31 cellular contexts compared by ENCODE assay signal in genomic region chr1:153155542-153155941, GRCh38. TPM values are rescaled to one million over a fixed set of nuclear protein-coding genes. Genes with fewer than 3 reads are reported as not detected.
DNase-seq lines count a peak whose midpoint lies in the region; ATAC-seq, FAIRE-seq and TF ChIP-seq lines count a peak whose summit lies in the region.
"Had no signal": no experiment of that assay in that cellular context is flagged by ENCODE, and none has a peak within 500 bp of the region (broad histone marks: within the 10 kb centered on the region; RNA-seq: fewer than 3 reads in every experiment).

No MANE protein-coding gene starts in this region.

- H3K79me2 ChIP-seq in GM23338 (replicated peaks; ENCODE audit: insufficient read depth) (no peaks in the 10 kb centered on the region), K562 (ENCODE audit: control insufficient read depth, insufficient read depth, low read length) (no peaks in the 10 kb centered on the region)

- TF ChIP-seq CTCF in A549 (IDR thresholded peaks at IDR 0.05): no peak
- TF ChIP-seq CTCF in GM23338 (conservative IDR thresholded peaks at IDR 0.05; ENCODE audit: low read depth in 2 of 2): no peak
- TF ChIP-seq CTCF in K562 (IDR thresholded peaks at IDR 0.05 in 2 of 3, conservative IDR thresholded peaks at IDR 0.05 in 1 of 3; ENCODE audit: insufficient read depth in 2 of 3, low read depth in 1 of 3, low read length in 3 of 3): no peak
- no peak for TF ChIP-seq CTCF in type B pancreatic cell (conservative IDR thresholded peaks at IDR 0.05)
- no peak for TF ChIP-seq CTCF in A673 (conservative IDR thresholded peaks at IDR 0.05; ENCODE audit: low read depth, low read length)
- no peak for TF ChIP-seq CTCF in ovary (IDR thresholded peaks at IDR 0.05)

- no peak for ATAC-seq in A549
- ATAC-seq in GM23338: no peak
- no peak for ATAC-seq in K562
- ATAC-seq: GM12878 had no signal

- in situ Hi-C loops in K562 (cut with MboI): no loop called here

- no peaks in the 10 kb centered on the region; the same call in 2 of the 3 replicates for H3K9me3 ChIP-seq in A549
- H3K9me3 ChIP-seq in K562 (replicated peaks; ENCODE audit: control insufficient read depth, insufficient read depth, low read depth, low read length): no peaks in the 10 kb centered on the region; the same call in 1 of the 2 replicates
- peaks cover 4% of the 10 kb centered on the region for H3K9me3 ChIP-seq in A673 (ENCODE audit: low read depth, low read length, poor library complexity, severe bottlenecking)
- no peaks in the 10 kb centered on the region for H3K9me3 ChIP-seq in ovary
- H3K9me3 ChIP-seq: BE2C had no signal

- H3K4me1 ChIP-seq in A549 (no peaks in the 10 kb centered on the region), GM23338 (ENCODE audit: insufficient read depth) (no peaks in the 10 kb centered on the region), K562 (replicated peaks in 1 of 2; ENCODE audit: control insufficient read depth in 2 of 2, insufficient read depth in 2 of 2, low read length in 2 of 2) (no peaks in the 10 kb centered on the region), A673 (ENCODE audit: insufficient read depth, low read length, poor library complexity, severe bottlenecking) (no peaks in the 10 kb centered on the region), ovary (ENCODE audit: insufficient read depth) (no peaks in the 10 kb centered on the region)
- H3K4me1 ChIP-seq: BE2C, BLaER1 had no signal

- H3K4me3 ChIP-seq in A549 (no peak overlapping the region), GM23338 (no peak overlapping the region), K562 (no peak overlapping the region), A673 (ENCODE audit: low read depth, low read length, poor library complexity, severe bottlenecking) (no peak overlapping the region), ovary (no peak overlapping the region)
- H3K4me3 ChIP-seq: BLaER1, GM12878 had no signal

- H3K9me1 ChIP-seq in K562 (ENCODE audit: control insufficient read depth, insufficient read depth, low read length): no peaks in the 10 kb centered on the region

- 0 out of 2 replicates have a peak, but pooled peaks cover 4% of the 10 kb centered on the region for H3K9me2 ChIP-seq in GM23338 (ENCODE audit: insufficient read depth)

- peaks cover 13% of the 10 kb centered on the region; the same call in 1 of the 2 replicates for H3K36me3 ChIP-seq in GM23338 (ENCODE audit: insufficient read depth)
- no peaks in the 10 kb centered on the region for H3K36me3 ChIP-seq in K562 (ENCODE audit: control insufficient read depth, insufficient read depth, low read length)
- no peaks in the 10 kb centered on the region for H3K36me3 ChIP-seq in A673 (ENCODE audit: insufficient read depth, low read length, poor library complexity, severe bottlenecking)
- H3K36me3 ChIP-seq in ovary: no peaks in the 10 kb centered on the region
- H3K36me3 ChIP-seq: BE2C, BLaER1 had no signal

- TF ChIP-seq RAD21 in A549 (conservative IDR thresholded peaks at IDR 0.05 in 1 of 2, IDR thresholded peaks at IDR 0.05 in 1 of 2) (no peak), K562 (CRISPR knock-in tag; conservative IDR thresholded peaks at IDR 0.05 in 1 of 2, IDR thresholded peaks at IDR 0.05 in 1 of 2) (no peak)

- H3K4me1 Mint-ChIP-seq in GM23338 (no peaks in the 10 kb centered on the region), type B pancreatic cell (ENCODE audit: unreplicated experiment) (no peaks in the 10 kb centered on the region)
- H3K4me1 Mint-ChIP-seq: CD14-positive monocyte; CD4-positive, alpha-beta memory T cell; CD4-positive, CD25-positive, alpha-beta regulatory T cell; CD8-positive, alpha-beta memory T cell had no signal

- no peak for TF ChIP-seq EP300 in A549 (IDR thresholded peaks at IDR 0.05)
- no peak for TF ChIP-seq EP300 in K562 (IDR thresholded peaks at IDR 0.05; ENCODE audit: low read length)
- TF ChIP-seq EP300 in ovary (IDR thresholded peaks at IDR 0.05): no peak

- H4K20me1 ChIP-seq in GM23338 (replicated peaks; ENCODE audit: insufficient read depth) (no peaks in the 10 kb centered on the region), K562 (replicated peaks; ENCODE audit: control insufficient read depth, insufficient read depth, low read length) (no peaks in the 10 kb centered on the region)
- H4K20me1 ChIP-seq: BLaER1 had no signal

- CTCF ChIA-PET in A549 (lab: Yijun Ruan, JAX) (no interaction called here), K562 (lab: Yijun Ruan, JAX; ENCODE audit: low intra/inter-chr PET ratio) (no interaction called here), A673 (lab: Charles Lee) (no interaction called here)

- intact Hi-C loops in K562 (cut with micrococcal nuclease): no loop called here
- intact Hi-C loops in A673 (cut with micrococcal nuclease; ENCODE audit: unreplicated experiment): no loop called here
- intact Hi-C loops in ovary (cut with DNase I): no loop called here

- DNase-seq in A549 (ENCODE audit: low read depth in 1 of 2, low spot score in 1 of 2) (no peak), GM23338 (ENCODE audit: low spot score) (no peak), K562 (ENCODE audit: extremely low read depth in 1 of 4, low spot score in 3 of 4) (no peak), type B pancreatic cell (ENCODE audit: extremely low spot score, unreplicated experiment) (no peak), NCI-H2029 (lab: John Stamatoyannopoulos, UW) (no peak), A673 (ENCODE audit: low spot score) (no peak), ovary (no peak)
- DNase-seq: 8988T; ACHN; BE2C; C1 segment of cervical spinal cord; CD4-positive, alpha-beta memory T cell; CD4-positive, CD25-positive, alpha-beta regulatory T cell; CD8-positive, alpha-beta memory T cell; COR-L47; DMS 273 treated with DMSO at 0.1 percent for 48 hours; DMS153; DMS53; DMS79; DND-41; EL; GDM1 had no signal

- no peak overlapping the region for H3K27ac Mint-ChIP-seq in GM23338
- peak overlapping the region; percentile 20 for H3K27ac Mint-ChIP-seq in type B pancreatic cell
- H3K27ac Mint-ChIP-seq: CD14-positive monocyte; CD4-positive, alpha-beta memory T cell; CD4-positive, CD25-positive, alpha-beta regulatory T cell; CD8-positive, alpha-beta memory T cell had no signal

- H3K4me3 Mint-ChIP-seq in GM23338: no peak overlapping the region
- H3K4me3 Mint-ChIP-seq in type B pancreatic cell: no peak overlapping the region
- H3K4me3 Mint-ChIP-seq: CD14-positive monocyte; CD4-positive, alpha-beta memory T cell; CD4-positive, CD25-positive, alpha-beta regulatory T cell; CD8-positive, alpha-beta memory T cell had no signal

- WGBS in A549 (ENCODE audit: missing lambda C conversion rate): 1% methylated on average over 2 of the region's 2 CpGs
- WGBS in K562 (ENCODE audit: insufficient coverage, low coverage, missing lambda C conversion rate): 4% methylated on average over 2 of the region's 2 CpGs
- 90 to 96% (median 92%) methylated on average over 2 of the region's 2 CpGs for WGBS in ovary, 3 donors

- no peak overlapping the region for H3K9ac ChIP-seq in K562 (ENCODE audit: insufficient read depth in 1 of 2, low read depth in 2 of 2, low read length in 2 of 2)
- H3K9ac ChIP-seq: BLaER1 had no signal

- H3K27ac ChIP-seq in A549 (no peak overlapping the region), GM23338 (ENCODE audit: low read depth) (no peak overlapping the region), K562 (ENCODE audit: extremely low read depth, low read depth, low read length) (no peak overlapping the region), A673 (ENCODE audit: low read depth, low read length, poor library complexity, severe bottlenecking) (no peak overlapping the region), ovary (no peak overlapping the region)
- H3K27ac ChIP-seq: BLaER1 had no signal

- H2AFZ ChIP-seq in GM23338 (0 out of 2 replicates have a peak overlapping the region, but pooled peaks have one; percentile 48), K562 (ENCODE audit: low read depth, low read length) (no peak overlapping the region)

- H3K27me3 ChIP-seq in GM23338 (ENCODE audit: insufficient read depth) (no peaks in the 10 kb centered on the region), K562 (ENCODE audit: control insufficient read depth in 2 of 2, insufficient read depth in 2 of 2, low read length in 2 of 2) (no peaks in the 10 kb centered on the region), A673 (replicated peaks; ENCODE audit: insufficient read depth, low read depth, low read length, poor library complexity) (peaks cover 30% of the 10 kb centered on the region), ovary (no peaks in the 10 kb centered on the region)
- H3K27me3 ChIP-seq: BE2C, BLaER1 had no signal

- peaks cover 34% of the 10 kb centered on the region for H3K9me3 Mint-ChIP-seq in GM23338
- peaks cover 5% of the 10 kb centered on the region for H3K9me3 Mint-ChIP-seq in type B pancreatic cell

- no peaks in the 10 kb centered on the region for H3F3A ChIP-seq in GM23338 (replicated peaks; ENCODE audit: low read depth)

- FAIRE-seq in A549 (lab: Jason Lieb, UNC): no peak
- no peak for FAIRE-seq in K562 (lab: Jason Lieb, UNC)
- FAIRE-seq: A204.1, GM12878, GM12892, GM18507 had no signal

- POLR2A ChIA-PET in A549 (lab: Yijun Ruan, JAX) (no interaction called here), K562 (lab: Yijun Ruan, JAX) (no interaction called here), A673 (lab: Charles Lee; ENCODE audit: low non-redundant PET) (no interaction called here)

- H3K27me3 Mint-ChIP-seq in GM23338 (ENCODE audit: insufficient read depth, low read depth, poor library complexity): no peaks in the 10 kb centered on the region
- peaks cover 3% of the 10 kb centered on the region for H3K27me3 Mint-ChIP-seq in type B pancreatic cell

- H3K36me3 Mint-ChIP-seq in GM23338 (ENCODE audit: low read depth): peaks cover 30% of the 10 kb centered on the region
- no peaks in the 10 kb centered on the region for H3K36me3 Mint-ChIP-seq in type B pancreatic cell
- H3K36me3 Mint-ChIP-seq: CD14-positive monocyte; CD4-positive, alpha-beta memory T cell; CD4-positive, CD25-positive, alpha-beta regulatory T cell; CD8-positive, alpha-beta memory T cell had no signal

- no peak for TF ChIP-seq POLR2A in A549 (IDR thresholded peaks at IDR 0.05; ENCODE audit: low read length)
- no peak for TF ChIP-seq POLR2A in K562 (conservative IDR thresholded peaks at IDR 0.05)
- TF ChIP-seq POLR2A in ovary (IDR thresholded peaks at IDR 0.05): no peak

- BruUV-seq in K562 (replicated peaks; lab: Mats Ljungman, UMichigan): no TSS peak
- BruUV-seq in A673 (replicated peaks; lab: Mats Ljungman, UMichigan): no TSS peak

- H3K4me2 ChIP-seq in A549 (no peak overlapping the region), GM23338 (no peak overlapping the region), K562 (ENCODE audit: insufficient read depth, low read length) (no peak overlapping the region)
- H3K4me2 ChIP-seq: BLaER1 had no signal

RNA-seq across cellular contexts. Expression of gene SPRR2G, which starts 4.9 kb away (rescaled TPM):
- polyA plus RNA-seq in A549 (2011; rRNA removed): not detected in 2 replicates
- polyA plus RNA-seq in A549 (2012; cell fraction: cytosol; rRNA removed): not detected in 2 replicates
- polyA plus RNA-seq in A549 (2012; cell fraction: nucleus; rRNA removed): not detected in 2 replicates
- polyA plus RNA-seq in A549 (2017; fragmentation: RNase III; extraction: RNeasy Plus Mini Kit Qiagen cat#74134 plus additional on column Dnase treatment): not detected in 3 replicates
- polyA minus RNA-seq in A549 (2011; rRNA and poly(A)+ RNA removed): not detected in 2 replicates
- not detected in 2 replicates for total RNA-seq in GM23338 (2014; rRNA removed; shearing (Covaris generic))
- not detected in 2 replicates for polyA plus RNA-seq in GM23338 (2016; fragmentation: Nextera tagmentation; extraction: Ambion mirVana)
- total RNA-seq in K562 (2011; cell fraction: chromatin; rRNA removed; ENCODE audit: low replicate concordance): not detected in 2 replicates
- total RNA-seq in K562 (2011; cell fraction: nucleolus; rRNA removed): not detected in 2 replicates
- not detected in 2 replicates for total RNA-seq in K562 (2011; cell fraction: nucleoplasm; rRNA removed)
- total RNA-seq in K562 (2014; rRNA removed): not detected in 2 replicates
- total RNA-seq in K562 (2014; rRNA removed; fragmentation: Illumina TruSeq; extraction: Trizol): not detected in 2 replicates
- total RNA-seq in K562 (2015; rRNA removed; fragmentation: Illumina TruSeq; extraction: Trizol): not detected in 2 replicates
- not detected in 2 replicates for total RNA-seq in K562 (2021)
- polyA plus RNA-seq in K562 (2011; rRNA removed): not detected in 2 replicates
- polyA plus RNA-seq in K562 (2011; cell fraction: cytosol; rRNA removed): not detected in 2 replicates
- polyA plus RNA-seq in K562 (2011; cell fraction: nucleus; rRNA removed): not detected in 2 replicates
- not detected in 2 replicates for polyA plus RNA-seq in K562 (2012)
- not detected in 2 replicates for polyA plus RNA-seq in K562 (2014; fragmentation: Illumina TruSeq; extraction: Trizol)
- not detected for polyA plus RNA-seq in K562 (2014; fragmentation: Nextera tagmentation; extraction: Ambion mirVana)
- not detected in 2 replicates for polyA plus RNA-seq in K562 (2014; rRNA removed)
- polyA minus RNA-seq in K562 (2011; rRNA and poly(A)+ RNA removed): not detected in 2 replicates
- polyA minus RNA-seq in K562 (2011; cell fraction: cytosol; rRNA and poly(A)+ RNA removed): not detected in 2 replicates
- not detected in 2 replicates for polyA minus RNA-seq in K562 (2011; cell fraction: nucleus; rRNA and poly(A)+ RNA removed)
- not detected in 2 replicates for total RNA-seq in type B pancreatic cell (ENCODE audit: low replicate concordance)
- not detected in 2 replicates for total RNA-seq in A673 (2021)
- total RNA-seq in ovary: not detected
- not detected for polyA plus RNA-seq in ovary
- total RNA-seq: CD4-positive, alpha-beta memory T cell; CD4-positive, CD25-positive, alpha-beta regulatory T cell; CD8-positive, alpha-beta memory T cell; Daoy; G401; GM12878 had no signal
- polyA plus RNA-seq: AG04450; CD14-positive monocyte; CD4-positive, alpha-beta memory T cell; CD4-positive, CD25-positive, alpha-beta regulatory T cell; CD8-positive, alpha-beta memory T cell had no signal

RNA-seq across cellular contexts. Expression of gene SPRR2F, which starts 42.2 kb away (rescaled TPM):
- not detected in 2 replicates for polyA plus RNA-seq in A549 (2011; rRNA removed)
- polyA plus RNA-seq in A549 (2012; cell fraction: cytosol; rRNA removed): not detected in 2 replicates
- polyA plus RNA-seq in A549 (2012; cell fraction: nucleus; rRNA removed): not detected in 2 replicates
- polyA plus RNA-seq in A549 (2017; fragmentation: RNase III; extraction: RNeasy Plus Mini Kit Qiagen cat#74134 plus additional on column Dnase treatment): not detected in 3 replicates
- polyA minus RNA-seq in A549 (2011; rRNA and poly(A)+ RNA removed): not detected in 2 replicates
- not detected in 2 replicates for total RNA-seq in GM23338 (2014; rRNA removed; shearing (Covaris generic))
- polyA plus RNA-seq in GM23338 (2016; fragmentation: Nextera tagmentation; extraction: Ambion mirVana): 0.44 and 0.57 TPM in 2 replicates
- not detected in 2 replicates for total RNA-seq in K562 (2011; cell fraction: chromatin; rRNA removed; ENCODE audit: low replicate concordance)
- total RNA-seq in K562 (2011; cell fraction: nucleolus; rRNA removed): not detected in 2 replicates
- not detected in 2 replicates for total RNA-seq in K562 (2011; cell fraction: nucleoplasm; rRNA removed)
- total RNA-seq in K562 (2014; rRNA removed): 0.33 TPM in 1 of 2 replicates, not detected in the other
- total RNA-seq in K562 (2014; rRNA removed; fragmentation: Illumina TruSeq; extraction: Trizol): 0.22 and 0.41 TPM in 2 replicates
- total RNA-seq in K562 (2015; rRNA removed; fragmentation: Illumina TruSeq; extraction: Trizol): not detected in 2 replicates
- total RNA-seq in K562 (2021): 0.76 TPM in 1 of 2 replicates, not detected in the other
- not detected in 2 replicates for polyA plus RNA-seq in K562 (2011; rRNA removed)
- polyA plus RNA-seq in K562 (2011; cell fraction: cytosol; rRNA removed): not detected in 2 replicates
- not detected in 2 replicates for polyA plus RNA-seq in K562 (2011; cell fraction: nucleus; rRNA removed)
- polyA plus RNA-seq in K562 (2012): 0.26 and 0.33 TPM in 2 replicates
- 0.29 and 0.39 TPM in 2 replicates for polyA plus RNA-seq in K562 (2014; fragmentation: Illumina TruSeq; extraction: Trizol)
- 1 to 10 TPM; 1.9 to 2.0 TPM for polyA plus RNA-seq in K562 (2014; fragmentation: Nextera tagmentation; extraction: Ambion mirVana)
- 0.35 and 0.41 TPM in 2 replicates for polyA plus RNA-seq in K562 (2014; rRNA removed)
- not detected in 2 replicates for polyA minus RNA-seq in K562 (2011; rRNA and poly(A)+ RNA removed)
- not detected in 2 replicates for polyA minus RNA-seq in K562 (2011; cell fraction: cytosol; rRNA and poly(A)+ RNA removed)
- polyA minus RNA-seq in K562 (2011; cell fraction: nucleus; rRNA and poly(A)+ RNA removed): not detected in 2 replicates
- 2.5 and 5.1 TPM in 2 replicates for total RNA-seq in type B pancreatic cell (ENCODE audit: low replicate concordance)
- total RNA-seq in A673 (2021): not detected in 2 replicates
- total RNA-seq in ovary: 10 to 100 TPM; 12.7 to 93.3 (median 62.3) TPM
- polyA plus RNA-seq in ovary: 100 to 1,000 TPM in 1 of 2 donors, 10 to 100 TPM in 1; 54.7 to 109 TPM
- total RNA-seq: CD4-positive, alpha-beta memory T cell; CD4-positive, CD25-positive, alpha-beta regulatory T cell; CD8-positive, alpha-beta memory T cell; Daoy; G401; GM12878 had no signal
- polyA plus RNA-seq: AG04450; CD14-positive monocyte; CD4-positive, alpha-beta memory T cell; CD4-positive, CD25-positive, alpha-beta regulatory T cell; CD8-positive, alpha-beta memory T cell had no signal

RNA-seq across cellular contexts. Expression of gene LELP1, which starts 47.7 kb away (rescaled TPM):
- polyA plus RNA-seq in A549 (2011; rRNA removed): not detected in 2 replicates
- not detected in 2 replicates for polyA plus RNA-seq in A549 (2012; cell fraction: cytosol; rRNA removed)
- not detected in 2 replicates for polyA plus RNA-seq in A549 (2012; cell fraction: nucleus; rRNA removed)
- not detected in 3 replicates for polyA plus RNA-seq in A549 (2017; fragmentation: RNase III; extraction: RNeasy Plus Mini Kit Qiagen cat#74134 plus additional on column Dnase treatment)
- polyA minus RNA-seq in A549 (2011; rRNA and poly(A)+ RNA removed): not detected in 2 replicates
- not detected in 2 replicates for total RNA-seq in GM23338 (2014; rRNA removed; shearing (Covaris generic))
- polyA plus RNA-seq in GM23338 (2016; fragmentation: Nextera tagmentation; extraction: Ambion mirVana): not detected in 2 replicates
- not detected in 2 replicates for total RNA-seq in K562 (2011; cell fraction: chromatin; rRNA removed; ENCODE audit: low replicate concordance)
- total RNA-seq in K562 (2011; cell fraction: nucleolus; rRNA removed): not detected in 2 replicates
- not detected in 2 replicates for total RNA-seq in K562 (2011; cell fraction: nucleoplasm; rRNA removed)
- total RNA-seq in K562 (2014; rRNA removed): not detected in 2 replicates
- not detected in 2 replicates for total RNA-seq in K562 (2014; rRNA removed; fragmentation: Illumina TruSeq; extraction: Trizol)
- total RNA-seq in K562 (2015; rRNA removed; fragmentation: Illumina TruSeq; extraction: Trizol): not detected in 2 replicates
- not detected in 2 replicates for total RNA-seq in K562 (2021)
- not detected in 2 replicates for polyA plus RNA-seq in K562 (2011; rRNA removed)
- not detected in 2 replicates for polyA plus RNA-seq in K562 (2011; cell fraction: cytosol; rRNA removed)
- not detected in 2 replicates for polyA plus RNA-seq in K562 (2011; cell fraction: nucleus; rRNA removed)
- polyA plus RNA-seq in K562 (2012): not detected in 2 replicates
- not detected in 2 replicates for polyA plus RNA-seq in K562 (2014; fragmentation: Illumina TruSeq; extraction: Trizol)
- polyA plus RNA-seq in K562 (2014; fragmentation: Nextera tagmentation; extraction: Ambion mirVana): not detected
- not detected in 2 replicates for polyA plus RNA-seq in K562 (2014; rRNA removed)
- polyA minus RNA-seq in K562 (2011; rRNA and poly(A)+ RNA removed): not detected in 2 replicates
- not detected in 2 replicates for polyA minus RNA-seq in K562 (2011; cell fraction: cytosol; rRNA and poly(A)+ RNA removed)
- not detected in 2 replicates for polyA minus RNA-seq in K562 (2011; cell fraction: nucleus; rRNA and poly(A)+ RNA removed)
- not detected in 2 replicates for total RNA-seq in type B pancreatic cell (ENCODE audit: low replicate concordance)
- total RNA-seq in A673 (2021): not detected in 2 replicates
- not detected for total RNA-seq in ovary
- not detected for polyA plus RNA-seq in ovary
- total RNA-seq: CD4-positive, alpha-beta memory T cell; CD4-positive, CD25-positive, alpha-beta regulatory T cell; CD8-positive, alpha-beta memory T cell; Daoy; G401; GM12878 had no signal
- polyA plus RNA-seq: AG04450; CD14-positive monocyte; CD4-positive, alpha-beta memory T cell; CD4-positive, CD25-positive, alpha-beta regulatory T cell; CD8-positive, alpha-beta memory T cell; GM12878 had no signal

Comparison
In these comparisons a context has a peak if more than half of its experiments do, and no peak if none do; other contexts are left out.
1. Of the 35 proteins assayed by ChIP-seq in both K562 and A549: peak only in K562: none; only in A549: none; in both: MAFK; in neither: 34.